In genomic region chr16:1983053-1983543, GRCh38 we compare ENCODE assay signal across 9 cellular contexts. TPM values are rescaled to one million over a fixed set of nuclear protein-coding genes. Genes with fewer than 3 reads are reported as not detected.
DNase-seq lines count a peak whose midpoint lies in the region; TF ChIP-seq lines count a peak whose summit lies in the region.
"Had no signal": no experiment of that assay in that cellular context is flagged by ENCODE, and none has a peak within 500 bp of the region (broad histone marks: within the 10 kb centered on the region; RNA-seq: fewer than 3 reads in every experiment).

No MANE protein-coding gene starts in this region.

- DNase-seq in SK-N-MC (ENCODE audit: low read depth, low spot score), result no peak
- DNase-seq in fibroblast of lung (ENCODE audit: low read depth in 2 of 2), result no peak
- no peak for DNase-seq in retinal pigment epithelial cell (ENCODE audit: low read depth)
- DNase-seq in NCI-H2227 treated with DMSO at 0.1 percent for 48 hours (lab: John Stamatoyannopoulos, UW), result no peak
- DNase-seq in inferior parietal cortex (ENCODE audit: extremely low spot score), result no peak
- DNase-seq in kidney glomerular epithelial cell (lab: John Stamatoyannopoulos, UW), result no peak
- no peak for DNase-seq in HT-29 (ENCODE audit: low spot score)

- peak; percentile 21 to 32 for TF ChIP-seq CTCF in fibroblast of lung (conservative IDR thresholded peaks at IDR 0.05 in 1 of 2, IDR thresholded peaks at IDR 0.05 in 1 of 2; ENCODE audit: low read depth in 1 of 2, low read length in 2 of 2)
- no peak for TF ChIP-seq CTCF in retinal pigment epithelial cell (conservative IDR thresholded peaks at IDR 0.05; ENCODE audit: low read depth, low read length)

- no peaks in the 10 kb centered on the region for H4K20me1 ChIP-seq in fibroblast of lung (ENCODE audit: control insufficient read depth, extremely low read depth, insufficient read depth, low read length)

- H3K79me2 ChIP-seq in fibroblast of lung (ENCODE audit: control insufficient read depth, insufficient read depth, low read length), result peaks cover 11% of the 10 kb centered on the region

- H3K4me2 ChIP-seq in fibroblast of lung (ENCODE audit: extremely low read depth, insufficient read depth, low read length), result peak overlapping the region; percentile 77

- H2AFZ ChIP-seq in fibroblast of lung (ENCODE audit: low read length), result no peak overlapping the region

- H3K4me1 ChIP-seq in ES-I3 (ENCODE audit: insufficient read depth, low read length), result peaks cover 15% of the 10 kb centered on the region
- H3K4me1 ChIP-seq in fibroblast of lung (ENCODE audit: control insufficient read depth, extremely low read depth, insufficient read depth, low read length), result peaks cover 9% of the 10 kb centered on the region

- H3K27me3 ChIP-seq in fibroblast of lung (ENCODE audit: control insufficient read depth, insufficient read depth, low read length), result peaks cover 19% of the 10 kb centered on the region

- H3K9ac ChIP-seq in ES-I3 (ENCODE audit: low read depth, low read length) (peak overlapping the region; percentile 66; the same call in 1 of the 2 replicates), SK-N-MC (ENCODE audit: insufficient read length) (no peak overlapping the region), fibroblast of lung (ENCODE audit: insufficient read depth, low read length) (no peak overlapping the region)

- H3K27ac ChIP-seq in SK-N-MC, result no peak overlapping the region
- no peak overlapping the region for H3K27ac ChIP-seq in fibroblast of lung (ENCODE audit: insufficient read depth, low read length)

- H3K9me3 ChIP-seq in ES-I3 (ENCODE audit: control insufficient read depth, insufficient read depth, low read length) (no peaks in the 10 kb centered on the region), SK-N-MC (ENCODE audit: low read depth, low read length) (no peaks in the 10 kb centered on the region), fibroblast of lung (ENCODE audit: control insufficient read depth, insufficient read depth, low read depth, low read length) (no peaks in the 10 kb centered on the region)

- peak overlapping the region; percentile 90 for H3K4me3 ChIP-seq in SK-N-MC
- H3K4me3 ChIP-seq in fibroblast of lung (replicated peaks in 1 of 4; ENCODE audit: control extremely low read depth in 1 of 4, insufficient read depth in 1 of 4, low read depth in 3 of 4, low read length in 4 of 4), result peak overlapping the region in 3 of 4 experiments; percentile 12 to 73 (median 41)
- peak overlapping the region; percentile 53 for H3K4me3 ChIP-seq in retinal pigment epithelial cell (ENCODE audit: low read length)

- H3K36me3 ChIP-seq in ES-I3 (ENCODE audit: insufficient read depth, low read length) (peaks cover 3% of the 10 kb centered on the region; the same call in 1 of the 2 replicates), SK-N-MC (ENCODE audit: insufficient read depth, low read length) (peaks cover 6% of the 10 kb centered on the region; the same call in 1 of the 2 replicates), fibroblast of lung (ENCODE audit: control insufficient read depth, insufficient read depth, low read length) (peaks cover 23% of the 10 kb centered on the region)

RNA-seq across cellular contexts. Expression of gene GFER, which starts 0.9 kb away (rescaled TPM):
- total RNA-seq in fibroblast of lung, result 13.1 and 13.2 TPM in 2 replicates
- 7.5 and 12.5 TPM in 2 replicates for polyA plus RNA-seq in fibroblast of lung
- 28.9 and 58.5 TPM in 2 replicates for polyA plus RNA-seq in fibroblast of lung (2012)
- polyA minus RNA-seq in fibroblast of lung (ENCODE audit: low replicate concordance), result 9.3 and 10.5 TPM in 2 replicates
- 51.7 and 70.3 TPM in 2 replicates for total RNA-seq in HT-29 (2014; rRNA removed; shearing (Covaris generic))

RNA-seq across cellular contexts. Expression of gene NOXO1, which starts 1.8 kb away (rescaled TPM):
- under 0.01 TPM in 1 of 2 replicates, not detected in the other for total RNA-seq in fibroblast of lung
- polyA plus RNA-seq in fibroblast of lung, result 0.03 TPM in 2 replicates
- polyA plus RNA-seq in fibroblast of lung (2012), result 0.12 TPM in 1 of 2 replicates, not detected in the other
- polyA minus RNA-seq in fibroblast of lung (ENCODE audit: low replicate concordance), result not detected in 2 replicates
- total RNA-seq in HT-29 (2014; rRNA removed; shearing (Covaris generic)), result 141 and 161 TPM in 2 replicates

RNA-seq across cellular contexts. Expression of gene SYNGR3, which starts 6.7 kb away (rescaled TPM):
- 1.5 and 1.8 TPM in 2 replicates for total RNA-seq in fibroblast of lung
- polyA plus RNA-seq in fibroblast of lung, result 1.8 and 6.0 TPM in 2 replicates
- polyA plus RNA-seq in fibroblast of lung (2012), result 3.8 and 9.7 TPM in 2 replicates
- 0.79 and 13.0 TPM in 2 replicates for polyA minus RNA-seq in fibroblast of lung (ENCODE audit: low replicate concordance)
- 1.9 and 2.3 TPM in 2 replicates for total RNA-seq in HT-29 (2014; rRNA removed; shearing (Covaris generic))

RNA-seq across cellular contexts. Expression of gene TBL3, which starts 11.2 kb away (rescaled TPM):
- 20.0 and 23.9 TPM in 2 replicates for total RNA-seq in fibroblast of lung
- polyA plus RNA-seq in fibroblast of lung, result 14.6 and 25.4 TPM in 2 replicates
- 25.8 and 48.7 TPM in 2 replicates for polyA plus RNA-seq in fibroblast of lung (2012)
- polyA minus RNA-seq in fibroblast of lung (ENCODE audit: low replicate concordance), result 57.8 and 83.3 TPM in 2 replicates
- 134 and 140 TPM in 2 replicates for total RNA-seq in HT-29 (2014; rRNA removed; shearing (Covaris generic))

RNA-seq across cellular contexts. Expression of gene RNF151, which starts 16.4 kb away (rescaled TPM):
- total RNA-seq in fibroblast of lung, result not detected in 2 replicates
- polyA plus RNA-seq in fibroblast of lung, result not detected in 2 replicates
- not detected in 2 replicates for polyA plus RNA-seq in fibroblast of lung (2012)
- not detected in 2 replicates for polyA minus RNA-seq in fibroblast of lung (ENCODE audit: low replicate concordance)
- not detected in 2 replicates for total RNA-seq in HT-29 (2014; rRNA removed; shearing (Covaris generic))
- total RNA-seq: NCI-H460 had no signal

Comparison
In these comparisons a context has a peak if more than half of its experiments do, and no peak if none do; other contexts are left out.
1. RNA of gene NOXO1, which starts 1.8 kb away (total RNA-seq): 141 to 161 TPM in HT-29; under 0.01 TPM in fibroblast of lung; every median in the first group is over 100 times any median in the second.
2. Peak in every context shown above with its lines, with median percentiles within 50 percentile points of each other: H3K4me3 ChIP-seq.